ENCODE assay signal across 19 cellular contexts in genomic region chr11:72581067-72581466, GRCh38.
"Had no signal": no experiment of that assay in that cellular context is flagged by ENCODE, and none has a peak within 500 bp of the region (broad histone marks: within the 10 kb centered on the region; RNA-seq: fewer than 3 reads in every experiment).

No MANE protein-coding gene starts in this region.

- H3K27ac ChIP-seq: heart left ventricle, lower lobe of right lung, tibial nerve had no signal

- H3K4me3 ChIP-seq: dorsolateral prefrontal cortex, heart left ventricle, lower lobe of right lung, mucosa of descending colon, tibial nerve had no signal

- FAIRE-seq: astrocyte, colon, urothelium cell line had no signal

- DNase-seq: activated CD4-positive, alpha-beta T cell treated with anti-CD3 and anti-CD28 coated beads, Interleukin-2, amount 50 U/mL, for 48 hours; activated CD8-positive, alpha-beta memory T cell treated with anti-CD3 and anti-CD28 coated beads, Interleukin-2, amount 10 ng/mL, durations not matched to agents 7 days and 5 days; activated naive CD8-positive, alpha-beta T cell treated with anti-CD3 and anti-CD28 coated beads for 36 hours; islet precursor cell; left colon; mesendoderm; mucosa of descending colon; occipital lobe; retina; stimulated activated CD4-positive, alpha-beta T cell treated with anti-CD3 and anti-CD28 coated beads, Interleukin-12 subunit alpha, Interleukin-12 subunit beta, amount 100 ng/mL, for 4 hours; stimulated activated naive CD8-positive, alpha-beta T cell treated with anti-CD3 and anti-CD28 coated beads, Interleukin-15, amount 100 ng/mL, for 72 hours; T-helper 9 cell had no signal

- H3K9me3 ChIP-seq: heart left ventricle, lower lobe of right lung, mucosa of descending colon, tibial nerve had no signal

- H3K27me3 ChIP-seq: dorsolateral prefrontal cortex had no signal
